ENCODE assay signal across 8 cellular contexts in genomic region chr22:21735198-21736083, GRCh38. TPM values are rescaled to one million over a fixed set of nuclear protein-coding genes. Genes with fewer than 3 reads are reported as not detected.
DNase-seq lines count a peak whose midpoint lies in the region; FAIRE-seq and TF ChIP-seq lines count a peak whose summit lies in the region.

A gene with protein sequence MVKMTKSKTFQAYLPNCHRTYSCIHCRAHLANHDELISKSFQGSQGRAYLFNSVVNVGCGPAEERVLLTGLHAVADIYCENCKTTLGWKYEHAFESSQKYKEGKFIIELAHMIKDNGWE (minus strand): TSS chr22:21735794. CDS start chr22:21710744, 25,050 bp downstream.

- H3F3A ChIP-seq in MM.1S (ENCODE audit: insufficient read depth, low read length): no peaks in the 10 kb centered on the region

- H2AFZ ChIP-seq in MM.1S (ENCODE audit: low read length): peak within 1 kb of the TSS; percentile 79
- peak within 1 kb of the TSS; percentile 70 for H2AFZ ChIP-seq in neuron (ENCODE audit: low read depth, low read length)

- in situ Hi-C loops in HAP-1 (cut with MboI; ENCODE audit: low sequenced_read_pairs): no loop called here

- H3K27ac ChIP-seq in MM.1S (ENCODE audit: low read length) (peak within 1 kb of the TSS; percentile 34; the same call in 1 of the 2 replicates), SJCRH30 (peak within 1 kb of the TSS; percentile 53), stomach smooth muscle (ENCODE audit: low read length) (no peak within 1 kb of the TSS)

- no peaks in the 10 kb centered on the region for H3K79me2 ChIP-seq in MM.1S (ENCODE audit: low read length)

- H3K4me2 ChIP-seq in MM.1S (ENCODE audit: low read depth, low read length): peak within 1 kb of the TSS; percentile 74

- peak; percentile 81 for DNase-seq in GF-D8 (lab: John Stamatoyannopoulos, UW)
- DNase-seq in HAP-1 (ENCODE audit: low spot score in 2 of 2): peak; percentile 89 to 96
- DNase-seq in MM.1S: peak; percentile 96
- DNase-seq in SJCRH30: peak; percentile 90 to 94
- peak; percentile 95 for DNase-seq in activated naive CD4-positive, alpha-beta T cell treated with Interleukin-2 at 50 U/mL for 16 hours
- peak; percentile 99 for DNase-seq in frontal cortex (ENCODE audit: low spot score in 2 of 2)

- no peaks in the 10 kb centered on the region for H3K27me3 ChIP-seq in HAP-1 (ENCODE audit: low read depth)
- no peaks in the 10 kb centered on the region for H3K27me3 ChIP-seq in MM.1S (replicated peaks; ENCODE audit: insufficient read depth, low read length)
- no peaks in the 10 kb centered on the region for H3K27me3 ChIP-seq in SJCRH30
- H3K27me3 ChIP-seq in neuron (ENCODE audit: insufficient read depth, low read length): peaks cover 2% of the 10 kb centered on the region
- no peaks in the 10 kb centered on the region for H3K27me3 ChIP-seq in stomach smooth muscle (ENCODE audit: control insufficient read depth in 1 of 2, insufficient read depth in 2 of 2, low read length in 2 of 2)

- no peaks in the 10 kb centered on the region for H4K20me1 ChIP-seq in MM.1S (ENCODE audit: insufficient read depth, low read length)

- H3K9me2 ChIP-seq in MM.1S (replicated peaks; ENCODE audit: insufficient read depth, low read length): no peaks in the 10 kb centered on the region

- H3K36me3 ChIP-seq in HAP-1 (replicated peaks): no peaks in the 10 kb centered on the region
- H3K36me3 ChIP-seq in MM.1S (replicated peaks; ENCODE audit: insufficient read depth, low read length): no peaks in the 10 kb centered on the region
- H3K36me3 ChIP-seq in SJCRH30: no peaks in the 10 kb centered on the region
- H3K36me3 ChIP-seq in neuron (ENCODE audit: insufficient read depth, low read length): peaks cover 2% of the 10 kb centered on the region
- no peaks in the 10 kb centered on the region for H3K36me3 ChIP-seq in stomach smooth muscle (ENCODE audit: control insufficient read depth in 2 of 2, insufficient read depth in 2 of 2, low read length in 2 of 2)

- H3K9ac ChIP-seq in MM.1S (ENCODE audit: low read length) (peak within 1 kb of the TSS; percentile 59; the same call in 1 of the 2 replicates), stomach smooth muscle (ENCODE audit: low read length in 2 of 2) (peak within 1 kb of the TSS; percentile 66 to 74)

- H3K4me3 ChIP-seq in HAP-1 (peak within 1 kb of the TSS; percentile 37), MM.1S (ENCODE audit: low read length) (peak within 1 kb of the TSS; percentile 65), SJCRH30 (peak within 1 kb of the TSS; percentile 63), neuron (ENCODE audit: low read length) (peak within 1 kb of the TSS; percentile 94), stomach smooth muscle (ENCODE audit: low read length in 2 of 2) (peak within 1 kb of the TSS; percentile 79 to 81)

- H3K9me3 ChIP-seq in HAP-1: no peaks in the 10 kb centered on the region
- no peaks in the 10 kb centered on the region for H3K9me3 ChIP-seq in MM.1S (replicated peaks; ENCODE audit: insufficient read depth, low read length)
- H3K9me3 ChIP-seq in SJCRH30 (replicated peaks): no peaks in the 10 kb centered on the region
- H3K9me3 ChIP-seq in neuron (ENCODE audit: low read length): no peaks in the 10 kb centered on the region
- H3K9me3 ChIP-seq in stomach smooth muscle (ENCODE audit: control insufficient read depth in 2 of 2, low read length in 2 of 2): no peaks in the 10 kb centered on the region

- no peak for FAIRE-seq in frontal cortex (lab: Jason Lieb, UNC)

- H3K4me1 ChIP-seq in HAP-1 (peaks cover 10% of the 10 kb centered on the region), MM.1S (ENCODE audit: low read length) (peaks cover 9% of the 10 kb centered on the region; the same call in 1 of the 2 replicates), SJCRH30 (peaks cover 16% of the 10 kb centered on the region), neuron (ENCODE audit: insufficient read depth, low read length) (peaks cover 9% of the 10 kb centered on the region), stomach smooth muscle (ENCODE audit: control insufficient read depth, insufficient read depth, low read length) (peaks cover 11% of the 10 kb centered on the region)

- TF ChIP-seq CTCF in MM.1S (IDR thresholded peaks at IDR 0.05; ENCODE audit: low read length): no peak

RNA-seq across cellular contexts. Expression of the gene that starts here (rescaled TPM):
- 3.2 and 4.0 TPM in 2 replicates for total RNA-seq in SJCRH30 (2014; rRNA removed; shearing (Covaris generic))
- 104 TPM for total RNA-seq in frontal cortex

Comparison
In these comparisons a context has a peak if more than half of its experiments do, and no peak if none do; other contexts are left out.
1. RNA of the gene that starts here (total RNA-seq): 104 TPM in frontal cortex (single experiment); 3.2 to 4.0 TPM in SJCRH30; every median in the first group is over 10 times any median in the second.
2. H3K4me3 ChIP-seq: peak in every context shown above with its lines; median percentile 94 in neuron; 80 in stomach smooth muscle; 65 in MM.1S; 63 in SJCRH30; 37 in HAP-1.
3. Peak in every context shown above with its lines, with median percentiles within 50 percentile points of each other: DNase-seq.